ENCODE assay signal across 2 cellular contexts in genomic region chr17:75689441-75689873, GRCh38.
TF ChIP-seq lines count a peak whose summit lies in the region.

No MANE protein-coding gene starts in this region.

TF ChIP-seq in A549, 52 proteins besides CTCF, POLR2A, EP300 and RAD21 (continued from another document):
- TF ChIP-seq, protein P1, sequence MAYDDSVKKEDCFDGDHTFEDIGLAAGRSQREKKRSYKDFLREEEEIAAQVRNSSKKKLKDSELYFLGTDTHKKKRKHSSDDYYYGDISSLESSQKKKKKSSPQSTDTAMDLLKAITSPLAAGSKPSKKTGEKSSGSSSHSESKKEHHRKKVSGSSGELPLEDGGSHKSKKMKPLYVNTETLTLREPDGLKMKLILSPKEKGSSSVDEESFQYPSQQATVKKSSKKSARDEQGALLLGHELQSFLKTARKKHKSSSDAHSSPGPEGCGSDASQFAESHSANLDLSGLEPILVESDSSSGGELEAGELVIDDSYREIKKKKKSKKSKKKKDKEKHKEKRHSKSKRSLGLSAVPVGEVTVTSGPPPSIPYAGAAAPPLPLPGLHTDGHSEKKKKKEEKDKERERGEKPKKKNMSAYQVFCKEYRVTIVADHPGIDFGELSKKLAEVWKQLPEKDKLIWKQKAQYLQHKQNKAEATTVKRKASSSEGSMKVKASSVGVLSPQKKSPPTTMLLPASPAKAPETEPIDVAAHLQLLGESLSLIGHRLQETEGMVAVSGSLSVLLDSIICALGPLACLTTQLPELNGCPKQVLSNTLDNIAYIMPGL (CRISPR knock-in tag; IDR thresholded peaks at IDR 0.05; ENCODE audit: borderline replicate concordance), result no peak
- TF ChIP-seq FOSB (CRISPR knock-in tag; IDR thresholded peaks at IDR 0.05) (no peak), JUNB (IDR thresholded peaks at IDR 0.05) (no peak), CBX2 (IDR thresholded peaks at IDR 0.05; ENCODE audit: borderline replicate concordance, low read depth) (no peak), PHF8 (IDR thresholded peaks at IDR 0.05; ENCODE audit: borderline replicate concordance, low read depth) (no peak)
- TF ChIP-seq, protein P2, sequence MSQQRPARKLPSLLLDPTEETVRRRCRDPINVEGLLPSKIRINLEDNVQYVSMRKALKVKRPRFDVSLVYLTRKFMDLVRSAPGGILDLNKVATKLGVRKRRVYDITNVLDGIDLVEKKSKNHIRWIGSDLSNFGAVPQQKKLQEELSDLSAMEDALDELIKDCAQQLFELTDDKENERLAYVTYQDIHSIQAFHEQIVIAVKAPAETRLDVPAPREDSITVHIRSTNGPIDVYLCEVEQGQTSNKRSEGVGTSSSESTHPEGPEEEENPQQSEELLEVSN (IDR thresholded peaks at IDR 0.05; ENCODE audit: borderline replicate concordance, low read depth), result no peak
TF ChIP-seq in A549: peak in this region for 0.

TF ChIP-seq in SK-N-SH, 30 proteins besides CTCF, POLR2A, EP300 and RAD21 (continued from another document):
- TF ChIP-seq, protein P3, sequence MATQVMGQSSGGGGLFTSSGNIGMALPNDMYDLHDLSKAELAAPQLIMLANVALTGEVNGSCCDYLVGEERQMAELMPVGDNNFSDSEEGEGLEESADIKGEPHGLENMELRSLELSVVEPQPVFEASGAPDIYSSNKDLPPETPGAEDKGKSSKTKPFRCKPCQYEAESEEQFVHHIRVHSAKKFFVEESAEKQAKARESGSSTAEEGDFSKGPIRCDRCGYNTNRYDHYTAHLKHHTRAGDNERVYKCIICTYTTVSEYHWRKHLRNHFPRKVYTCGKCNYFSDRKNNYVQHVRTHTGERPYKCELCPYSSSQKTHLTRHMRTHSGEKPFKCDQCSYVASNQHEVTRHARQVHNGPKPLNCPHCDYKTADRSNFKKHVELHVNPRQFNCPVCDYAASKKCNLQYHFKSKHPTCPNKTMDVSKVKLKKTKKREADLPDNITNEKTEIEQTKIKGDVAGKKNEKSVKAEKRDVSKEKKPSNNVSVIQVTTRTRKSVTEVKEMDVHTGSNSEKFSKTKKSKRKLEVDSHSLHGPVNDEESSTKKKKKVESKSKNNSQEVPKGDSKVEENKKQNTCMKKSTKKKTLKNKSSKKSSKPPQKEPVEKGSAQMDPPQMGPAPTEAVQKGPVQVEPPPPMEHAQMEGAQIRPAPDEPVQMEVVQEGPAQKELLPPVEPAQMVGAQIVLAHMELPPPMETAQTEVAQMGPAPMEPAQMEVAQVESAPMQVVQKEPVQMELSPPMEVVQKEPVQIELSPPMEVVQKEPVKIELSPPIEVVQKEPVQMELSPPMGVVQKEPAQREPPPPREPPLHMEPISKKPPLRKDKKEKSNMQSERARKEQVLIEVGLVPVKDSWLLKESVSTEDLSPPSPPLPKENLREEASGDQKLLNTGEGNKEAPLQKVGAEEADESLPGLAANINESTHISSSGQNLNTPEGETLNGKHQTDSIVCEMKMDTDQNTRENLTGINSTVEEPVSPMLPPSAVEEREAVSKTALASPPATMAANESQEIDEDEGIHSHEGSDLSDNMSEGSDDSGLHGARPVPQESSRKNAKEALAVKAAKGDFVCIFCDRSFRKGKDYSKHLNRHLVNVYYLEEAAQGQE (IDR thresholded peaks at IDR 0.05; ENCODE audit: low read depth, low read length), result no peak
TF ChIP-seq in SK-N-SH: peak in this region for 0.
